ENCODE assay signal across 1 cellular context in the genomic region with DNA sequence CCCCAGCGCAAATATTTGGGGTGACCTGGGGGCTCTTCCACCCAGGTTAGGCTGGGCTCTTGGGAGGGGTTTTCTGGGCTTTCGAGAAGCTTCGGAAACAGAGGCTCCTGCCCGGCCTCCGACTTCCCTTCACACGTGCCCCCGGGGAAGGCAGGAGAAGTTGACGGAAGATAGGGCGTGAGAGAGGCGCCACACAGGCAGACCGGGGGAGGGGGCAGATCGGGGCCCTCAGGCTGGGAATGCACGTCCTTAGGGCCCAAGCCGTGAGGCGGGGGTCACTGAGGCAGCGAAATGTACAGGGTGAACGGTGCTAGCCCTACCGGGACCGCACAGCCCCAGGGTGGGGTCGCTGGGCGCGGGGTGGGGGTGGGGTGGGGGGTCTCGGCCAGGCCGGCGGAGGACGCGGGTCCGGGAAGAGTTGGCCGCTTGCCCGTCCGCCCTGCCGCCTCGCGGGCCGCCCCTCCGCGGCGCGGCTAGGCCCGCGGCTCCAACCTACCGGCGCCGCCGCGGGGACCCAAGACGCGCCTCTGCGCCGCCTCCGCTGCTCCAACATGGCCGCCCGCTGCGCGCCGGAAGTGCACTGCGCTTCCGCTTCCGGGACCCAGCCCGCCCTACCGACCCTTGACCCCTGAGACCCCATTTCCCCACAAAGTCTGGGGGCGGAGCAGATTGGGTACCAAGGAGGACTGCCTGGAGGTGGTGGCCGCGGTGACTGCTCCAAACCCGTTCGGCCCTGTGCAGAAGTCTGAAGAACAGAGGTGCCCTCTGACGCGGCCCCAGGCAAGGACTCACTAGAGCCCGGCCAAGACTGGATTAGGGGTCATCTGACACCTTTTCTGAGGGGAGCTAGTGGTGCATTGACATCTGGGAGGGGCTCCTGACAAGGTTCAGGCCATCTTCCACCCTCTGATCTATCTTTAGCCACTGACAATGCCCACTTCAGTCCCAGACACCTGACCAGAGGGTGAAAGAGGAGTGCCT.
TF ChIP-seq lines count a peak whose summit lies in the region.

Gene CCDC71 (minus strand): TSS at position 561 of the 981 bp plus-strand sequence. CDS start 2,123 bp downstream, outside the sequence.

TF ChIP-seq in HepG2, 621 proteins besides CTCF, POLR2A, EP300 and RAD21 (continued from another document and continues in another):
- TF ChIP-seq HIVEP1 (CRISPR knock-in tag; IDR thresholded peaks at IDR 0.05) (no peak), EEA1 (CRISPR knock-in tag; IDR thresholded peaks at IDR 0.05; ENCODE audit: borderline replicate concordance) (no peak), KDM6A (CRISPR knock-in tag; IDR thresholded peaks at IDR 0.05; ENCODE audit: low read depth) (no peak), ZBED4 (CRISPR knock-in tag; IDR thresholded peaks at IDR 0.05; ENCODE audit: borderline replicate concordance) (no peak), PRPF4 (IDR thresholded peaks at IDR 0.05; ENCODE audit: low read depth, low read length, poor library complexity, severe bottlenecking) (no peak), U2AF1 (optimal IDR thresholded peaks at IDR 0.05; ENCODE audit: low read depth, low read length) (no peak), PPARG (CRISPR knock-in tag; conservative IDR thresholded peaks at IDR 0.05) (0 out of 2 replicates have a peak, but pooled peaks have one; percentile 9), TCF7L2 (IDR thresholded peaks at IDR 0.05; ENCODE audit: low read depth, low read length) (no peak), ZSCAN21 (CRISPR knock-in tag; IDR thresholded peaks at IDR 0.05; ENCODE audit: borderline replicate concordance) (no peak), SNAI1 (CRISPR knock-in tag; IDR thresholded peaks at IDR 0.05; ENCODE audit: borderline replicate concordance) (no peak), ZFP36 (IDR thresholded peaks at IDR 0.05; ENCODE audit: borderline replicate concordance, low read depth, low read length, partially characterized antibody) (peak; percentile 99), ZBTB1 (CRISPR knock-in tag; IDR thresholded peaks at IDR 0.05; ENCODE audit: borderline replicate concordance) (no peak), GPN1 (CRISPR knock-in tag; IDR thresholded peaks at IDR 0.05; ENCODE audit: borderline replicate concordance) (no peak), ARHGAP35 (CRISPR knock-in tag; IDR thresholded peaks at IDR 0.05; ENCODE audit: borderline replicate concordance) (peak; percentile 49; the same call in 1 of the 2 replicates)
- TF ChIP-seq, protein P1, sequence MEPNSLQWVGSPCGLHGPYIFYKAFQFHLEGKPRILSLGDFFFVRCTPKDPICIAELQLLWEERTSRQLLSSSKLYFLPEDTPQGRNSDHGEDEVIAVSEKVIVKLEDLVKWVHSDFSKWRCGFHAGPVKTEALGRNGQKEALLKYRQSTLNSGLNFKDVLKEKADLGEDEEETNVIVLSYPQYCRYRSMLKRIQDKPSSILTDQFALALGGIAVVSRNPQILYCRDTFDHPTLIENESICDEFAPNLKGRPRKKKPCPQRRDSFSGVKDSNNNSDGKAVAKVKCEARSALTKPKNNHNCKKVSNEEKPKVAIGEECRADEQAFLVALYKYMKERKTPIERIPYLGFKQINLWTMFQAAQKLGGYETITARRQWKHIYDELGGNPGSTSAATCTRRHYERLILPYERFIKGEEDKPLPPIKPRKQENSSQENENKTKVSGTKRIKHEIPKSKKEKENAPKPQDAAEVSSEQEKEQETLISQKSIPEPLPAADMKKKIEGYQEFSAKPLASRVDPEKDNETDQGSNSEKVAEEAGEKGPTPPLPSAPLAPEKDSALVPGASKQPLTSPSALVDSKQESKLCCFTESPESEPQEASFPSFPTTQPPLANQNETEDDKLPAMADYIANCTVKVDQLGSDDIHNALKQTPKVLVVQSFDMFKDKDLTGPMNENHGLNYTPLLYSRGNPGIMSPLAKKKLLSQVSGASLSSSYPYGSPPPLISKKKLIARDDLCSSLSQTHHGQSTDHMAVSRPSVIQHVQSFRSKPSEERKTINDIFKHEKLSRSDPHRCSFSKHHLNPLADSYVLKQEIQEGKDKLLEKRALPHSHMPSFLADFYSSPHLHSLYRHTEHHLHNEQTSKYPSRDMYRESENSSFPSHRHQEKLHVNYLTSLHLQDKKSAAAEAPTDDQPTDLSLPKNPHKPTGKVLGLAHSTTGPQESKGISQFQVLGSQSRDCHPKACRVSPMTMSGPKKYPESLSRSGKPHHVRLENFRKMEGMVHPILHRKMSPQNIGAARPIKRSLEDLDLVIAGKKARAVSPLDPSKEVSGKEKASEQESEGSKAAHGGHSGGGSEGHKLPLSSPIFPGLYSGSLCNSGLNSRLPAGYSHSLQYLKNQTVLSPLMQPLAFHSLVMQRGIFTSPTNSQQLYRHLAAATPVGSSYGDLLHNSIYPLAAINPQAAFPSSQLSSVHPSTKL (CRISPR knock-in tag; IDR thresholded peaks at IDR 0.05), result peak; percentile 7; the same call in 1 of the 2 replicates
- TF ChIP-seq, protein P2, sequence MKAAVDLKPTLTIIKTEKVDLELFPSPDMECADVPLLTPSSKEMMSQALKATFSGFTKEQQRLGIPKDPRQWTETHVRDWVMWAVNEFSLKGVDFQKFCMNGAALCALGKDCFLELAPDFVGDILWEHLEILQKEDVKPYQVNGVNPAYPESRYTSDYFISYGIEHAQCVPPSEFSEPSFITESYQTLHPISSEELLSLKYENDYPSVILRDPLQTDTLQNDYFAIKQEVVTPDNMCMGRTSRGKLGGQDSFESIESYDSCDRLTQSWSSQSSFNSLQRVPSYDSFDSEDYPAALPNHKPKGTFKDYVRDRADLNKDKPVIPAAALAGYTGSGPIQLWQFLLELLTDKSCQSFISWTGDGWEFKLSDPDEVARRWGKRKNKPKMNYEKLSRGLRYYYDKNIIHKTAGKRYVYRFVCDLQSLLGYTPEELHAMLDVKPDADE (CRISPR knock-in tag; IDR thresholded peaks at IDR 0.05), result no peak
- TF ChIP-seq, protein P3, sequence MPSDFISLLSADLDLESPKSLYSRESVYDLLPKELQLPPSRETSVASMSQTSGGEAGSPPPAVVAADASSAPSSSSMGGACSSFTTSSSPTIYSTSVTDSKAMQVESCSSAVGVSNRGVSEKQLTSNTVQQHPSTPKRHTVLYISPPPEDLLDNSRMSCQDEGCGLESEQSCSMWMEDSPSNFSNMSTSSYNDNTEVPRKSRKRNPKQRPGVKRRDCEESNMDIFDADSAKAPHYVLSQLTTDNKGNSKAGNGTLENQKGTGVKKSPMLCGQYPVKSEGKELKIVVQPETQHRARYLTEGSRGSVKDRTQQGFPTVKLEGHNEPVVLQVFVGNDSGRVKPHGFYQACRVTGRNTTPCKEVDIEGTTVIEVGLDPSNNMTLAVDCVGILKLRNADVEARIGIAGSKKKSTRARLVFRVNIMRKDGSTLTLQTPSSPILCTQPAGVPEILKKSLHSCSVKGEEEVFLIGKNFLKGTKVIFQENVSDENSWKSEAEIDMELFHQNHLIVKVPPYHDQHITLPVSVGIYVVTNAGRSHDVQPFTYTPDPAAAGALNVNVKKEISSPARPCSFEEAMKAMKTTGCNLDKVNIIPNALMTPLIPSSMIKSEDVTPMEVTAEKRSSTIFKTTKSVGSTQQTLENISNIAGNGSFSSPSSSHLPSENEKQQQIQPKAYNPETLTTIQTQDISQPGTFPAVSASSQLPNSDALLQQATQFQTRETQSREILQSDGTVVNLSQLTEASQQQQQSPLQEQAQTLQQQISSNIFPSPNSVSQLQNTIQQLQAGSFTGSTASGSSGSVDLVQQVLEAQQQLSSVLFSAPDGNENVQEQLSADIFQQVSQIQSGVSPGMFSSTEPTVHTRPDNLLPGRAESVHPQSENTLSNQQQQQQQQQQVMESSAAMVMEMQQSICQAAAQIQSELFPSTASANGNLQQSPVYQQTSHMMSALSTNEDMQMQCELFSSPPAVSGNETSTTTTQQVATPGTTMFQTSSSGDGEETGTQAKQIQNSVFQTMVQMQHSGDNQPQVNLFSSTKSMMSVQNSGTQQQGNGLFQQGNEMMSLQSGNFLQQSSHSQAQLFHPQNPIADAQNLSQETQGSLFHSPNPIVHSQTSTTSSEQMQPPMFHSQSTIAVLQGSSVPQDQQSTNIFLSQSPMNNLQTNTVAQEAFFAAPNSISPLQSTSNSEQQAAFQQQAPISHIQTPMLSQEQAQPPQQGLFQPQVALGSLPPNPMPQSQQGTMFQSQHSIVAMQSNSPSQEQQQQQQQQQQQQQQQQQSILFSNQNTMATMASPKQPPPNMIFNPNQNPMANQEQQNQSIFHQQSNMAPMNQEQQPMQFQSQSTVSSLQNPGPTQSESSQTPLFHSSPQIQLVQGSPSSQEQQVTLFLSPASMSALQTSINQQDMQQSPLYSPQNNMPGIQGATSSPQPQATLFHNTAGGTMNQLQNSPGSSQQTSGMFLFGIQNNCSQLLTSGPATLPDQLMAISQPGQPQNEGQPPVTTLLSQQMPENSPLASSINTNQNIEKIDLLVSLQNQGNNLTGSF (CRISPR knock-in tag; IDR thresholded peaks at IDR 0.05), result no peak
- TF ChIP-seq, protein P4, sequence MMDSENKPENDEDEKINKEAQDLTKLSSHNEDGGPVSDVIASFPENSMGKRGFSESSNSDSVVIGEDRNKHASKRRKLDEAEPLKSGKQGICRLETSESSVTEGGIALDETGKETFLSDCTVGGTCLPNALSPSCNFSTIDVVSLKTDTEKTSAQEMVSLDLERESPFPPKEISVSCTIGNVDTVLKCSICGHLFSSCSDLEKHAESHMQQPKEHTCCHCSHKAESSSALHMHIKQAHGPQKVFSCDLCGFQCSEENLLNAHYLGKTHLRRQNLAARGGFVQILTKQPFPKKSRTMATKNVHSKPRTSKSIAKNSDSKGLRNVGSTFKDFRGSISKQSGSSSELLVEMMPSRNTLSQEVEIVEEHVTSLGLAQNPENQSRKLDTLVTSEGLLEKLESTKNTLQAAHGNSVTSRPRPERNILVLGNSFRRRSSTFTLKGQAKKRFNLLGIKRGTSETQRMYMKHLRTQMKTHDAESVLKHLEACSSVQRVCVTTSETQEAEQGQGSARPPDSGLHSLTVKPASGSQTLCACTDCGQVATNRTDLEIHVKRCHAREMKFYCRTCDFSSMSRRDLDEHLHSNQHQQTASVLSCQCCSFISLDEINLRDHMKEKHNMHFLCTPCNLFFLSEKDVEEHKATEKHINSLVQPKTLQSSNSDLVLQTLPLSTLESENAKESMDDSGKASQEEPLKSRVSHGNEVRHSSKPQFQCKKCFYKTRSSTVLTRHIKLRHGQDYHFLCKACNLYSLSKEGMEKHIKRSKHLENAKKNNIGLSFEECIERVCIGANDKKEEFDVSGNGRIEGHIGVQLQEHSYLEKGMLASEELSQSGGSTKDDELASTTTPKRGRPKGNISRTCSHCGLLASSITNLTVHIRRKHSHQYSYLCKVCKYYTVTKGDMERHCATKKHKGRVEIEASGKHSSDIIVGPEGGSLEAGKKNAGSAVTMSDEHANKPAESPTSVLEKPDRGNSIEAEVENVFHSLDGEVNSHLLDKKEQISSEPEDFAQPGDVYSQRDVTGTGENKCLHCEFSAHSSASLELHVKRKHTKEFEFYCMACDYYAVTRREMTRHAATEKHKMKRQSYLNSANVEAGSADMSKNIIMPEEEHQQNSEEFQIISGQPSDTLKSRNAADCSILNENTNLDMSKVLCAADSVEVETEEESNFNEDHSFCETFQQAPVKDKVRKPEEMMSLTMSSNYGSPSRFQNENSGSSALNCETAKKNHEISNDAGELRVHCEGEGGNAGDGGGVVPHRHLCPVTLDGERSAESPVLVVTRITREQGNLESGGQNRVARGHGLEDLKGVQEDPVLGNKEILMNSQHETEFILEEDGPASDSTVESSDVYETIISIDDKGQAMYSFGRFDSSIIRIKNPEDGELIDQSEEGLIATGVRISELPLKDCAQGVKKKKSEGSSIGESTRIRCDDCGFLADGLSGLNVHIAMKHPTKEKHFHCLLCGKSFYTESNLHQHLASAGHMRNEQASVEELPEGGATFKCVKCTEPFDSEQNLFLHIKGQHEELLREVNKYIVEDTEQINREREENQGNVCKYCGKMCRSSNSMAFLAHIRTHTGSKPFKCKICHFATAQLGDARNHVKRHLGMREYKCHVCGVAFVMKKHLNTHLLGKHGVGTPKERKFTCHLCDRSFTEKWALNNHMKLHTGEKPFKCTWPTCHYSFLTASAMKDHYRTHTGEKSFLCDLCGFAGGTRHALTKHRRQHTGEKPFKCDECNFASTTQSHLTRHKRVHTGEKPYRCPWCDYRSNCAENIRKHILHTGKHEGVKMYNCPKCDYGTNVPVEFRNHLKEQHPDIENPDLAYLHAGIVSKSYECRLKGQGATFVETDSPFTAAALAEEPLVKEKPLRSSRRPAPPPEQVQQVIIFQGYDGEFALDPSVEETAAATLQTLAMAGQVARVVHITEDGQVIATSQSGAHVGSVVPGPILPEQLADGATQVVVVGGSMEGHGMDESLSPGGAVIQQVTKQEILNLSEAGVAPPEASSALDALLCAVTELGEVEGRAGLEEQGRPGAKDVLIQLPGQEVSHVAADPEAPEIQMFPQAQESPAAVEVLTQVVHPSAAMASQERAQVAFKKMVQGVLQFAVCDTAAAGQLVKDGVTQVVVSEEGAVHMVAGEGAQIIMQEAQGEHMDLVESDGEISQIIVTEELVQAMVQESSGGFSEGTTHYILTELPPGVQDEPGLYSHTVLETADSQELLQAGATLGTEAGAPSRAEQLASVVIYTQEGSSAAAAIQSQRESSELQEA (CRISPR knock-in tag; IDR thresholded peaks at IDR 0.05; ENCODE audit: not compliant biosample characterization), result peak; percentile 47
- TF ChIP-seq, protein P5, sequence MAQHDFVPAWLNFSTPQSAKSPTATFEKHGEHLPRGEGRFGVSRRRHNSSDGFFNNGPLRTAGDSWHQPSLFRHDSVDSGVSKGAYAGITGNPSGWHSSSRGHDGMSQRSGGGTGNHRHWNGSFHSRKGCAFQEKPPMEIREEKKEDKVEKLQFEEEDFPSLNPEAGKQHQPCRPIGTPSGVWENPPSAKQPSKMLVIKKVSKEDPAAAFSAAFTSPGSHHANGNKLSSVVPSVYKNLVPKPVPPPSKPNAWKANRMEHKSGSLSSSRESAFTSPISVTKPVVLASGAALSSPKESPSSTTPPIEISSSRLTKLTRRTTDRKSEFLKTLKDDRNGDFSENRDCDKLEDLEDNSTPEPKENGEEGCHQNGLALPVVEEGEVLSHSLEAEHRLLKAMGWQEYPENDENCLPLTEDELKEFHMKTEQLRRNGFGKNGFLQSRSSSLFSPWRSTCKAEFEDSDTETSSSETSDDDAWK (CRISPR knock-in tag; IDR thresholded peaks at IDR 0.05), result no peak
